24 cellular contexts compared by ENCODE assay signal in the genomic region with DNA sequence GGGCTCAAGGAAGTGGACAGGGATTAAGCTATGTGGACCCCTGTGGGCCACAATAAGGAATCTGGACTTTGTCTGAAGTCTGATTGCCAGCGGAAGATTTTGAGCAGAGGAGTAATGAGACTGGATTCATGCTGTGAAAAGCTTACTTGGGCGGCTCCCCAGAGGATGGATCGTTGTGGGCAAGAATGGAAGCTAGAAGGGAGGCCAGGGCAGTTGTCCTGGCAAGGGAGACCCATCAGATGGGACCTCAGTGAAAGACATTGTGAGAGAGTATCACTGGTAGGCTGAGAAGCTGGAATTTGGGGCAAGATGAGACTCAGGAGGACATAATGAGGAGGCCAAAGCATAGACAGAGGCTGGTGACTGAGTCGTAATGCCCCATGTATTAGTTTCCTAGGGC. TPM values are rescaled to one million over a fixed set of nuclear protein-coding genes. Genes with fewer than 3 reads are reported as not detected.
DNase-seq lines count a peak whose midpoint lies in the region; ATAC-seq, FAIRE-seq and TF ChIP-seq lines count a peak whose summit lies in the region.
"Had no signal": no experiment of that assay in that cellular context is flagged by ENCODE, and none has a peak within 500 bp of the region (broad histone marks: within the 10 kb centered on the region; RNA-seq: fewer than 3 reads in every experiment).

No MANE protein-coding gene starts in this region.

- H3K9me3 ChIP-seq in A549 (no peaks in the 10 kb centered on the region), Panc1 (ENCODE audit: control insufficient read depth, insufficient read depth, low read depth, low read length) (no peaks in the 10 kb centered on the region), mesenchymal stem cell (ENCODE audit: control insufficient read depth, low read length) (no peaks in the 10 kb centered on the region)
- H3K9me3 ChIP-seq: BE2C, BLaER1 had no signal

- POLR2A ChIA-PET in A549 (lab: Yijun Ruan, JAX), result interaction anchor here (1.0 to 3.2 kb wide), 2 partner anchors 34 to 65 kb away, joined by 3 to 14 read pairs; a partner anchor contains a TSS
- POLR2A ChIA-PET in Panc1 (lab: Charles Lee), result no interaction called here

- no TSS peak for BruUV-seq in Panc1 (replicated peaks; lab: Mats Ljungman, UMichigan)

- H3K4ac ChIP-seq in mesenchymal stem cell (ENCODE audit: low read depth in 1 of 2, low read length in 2 of 2), result no peak overlapping the region

- no peak overlapping the region for H2AK5ac ChIP-seq in mesenchymal stem cell (ENCODE audit: low read length, severe bottlenecking)

- H3K27ac ChIP-seq in A549, result peak overlapping the region in 1 of 2 experiments; percentile 41; a peak in 2 of 6 replicates
- peak overlapping the region; percentile 8; the same call in 1 of the 2 replicates for H3K27ac ChIP-seq in Panc1 (ENCODE audit: low read length)
- no peak overlapping the region for H3K27ac ChIP-seq in mesenchymal stem cell (ENCODE audit: low read length, poor library complexity, severe bottlenecking)
- H3K27ac ChIP-seq: BLaER1 had no signal

- 95% methylated on average over 4 of the region's 4 CpGs for WGBS in A549 (ENCODE audit: missing lambda C conversion rate)
- WGBS in mesenchymal stem cell, result 97% methylated on average over 4 of the region's 4 CpGs

- no peak overlapping the region for H2BK5ac ChIP-seq in mesenchymal stem cell (ENCODE audit: low read depth, low read length, poor library complexity, severe bottlenecking)

- H3K79me1 ChIP-seq in mesenchymal stem cell (replicated peaks; ENCODE audit: low read length, poor library complexity, severe bottlenecking), result no peaks in the 10 kb centered on the region

- peak overlapping the region; percentile 31 for H4K91ac ChIP-seq in mesenchymal stem cell (ENCODE audit: low read length)

- H3K18ac ChIP-seq in mesenchymal stem cell (ENCODE audit: low read depth in 1 of 2, low read length in 2 of 2), result no peak overlapping the region

- H3K4me3 ChIP-seq in A549 (no peak overlapping the region), Panc1 (ENCODE audit: low read depth in 2 of 2, low read length in 2 of 2) (no peak overlapping the region), mesenchymal stem cell (ENCODE audit: insufficient read depth in 1 of 2, low read depth in 1 of 2, low read length in 2 of 2) (no peak overlapping the region)
- H3K4me3 ChIP-seq: BLaER1, GM12878 had no signal

- no peak overlapping the region for H2AFZ ChIP-seq in mesenchymal stem cell (ENCODE audit: low read depth, low read length)

- H2BK12ac ChIP-seq in mesenchymal stem cell (ENCODE audit: low read length in 2 of 2), result no peak overlapping the region

- no peak for FAIRE-seq in A549 (lab: Jason Lieb, UNC)
- FAIRE-seq: A204.1, GM12878, GM12892, GM18507 had no signal

- H3K4me1 ChIP-seq in A549, result peaks cover 9% of the 10 kb centered on the region; the same call in 2 of the 3 replicates
- no peaks in the 10 kb centered on the region for H3K4me1 ChIP-seq in Panc1 (ENCODE audit: control insufficient read depth, insufficient read depth, low read length)
- H3K4me1 ChIP-seq in mesenchymal stem cell (ENCODE audit: control insufficient read depth, insufficient read depth, low read depth, low read length), result no peaks in the 10 kb centered on the region
- H3K4me1 ChIP-seq: BE2C had no signal

- TF ChIP-seq RAD21 in A549 (conservative IDR thresholded peaks at IDR 0.05 in 1 of 2, IDR thresholded peaks at IDR 0.05 in 1 of 2), result no peak

- intact Hi-C loops in Panc1 (cut with micrococcal nuclease; ENCODE audit: unreplicated experiment), result no loop called here

- H3K36me3 ChIP-seq in Panc1 (ENCODE audit: control insufficient read depth, insufficient read depth, low read length), result no peaks in the 10 kb centered on the region
- H3K36me3 ChIP-seq in mesenchymal stem cell (ENCODE audit: control insufficient read depth in 1 of 2, insufficient read depth in 2 of 2, low read depth in 1 of 2, low read length in 2 of 2), result peaks cover 0 to 12% of the 10 kb centered on the region in 2 experiments
- H3K36me3 ChIP-seq: BE2C, BLaER1 had no signal

- H3K9ac ChIP-seq in mesenchymal stem cell (ENCODE audit: low read length), result no peak overlapping the region
- H3K9ac ChIP-seq: BLaER1 had no signal

- CTCF ChIA-PET in A549 (lab: Yijun Ruan, JAX) (interaction anchor here (1.0 to 1.7 kb wide), 7 partner anchors 10 to 87 kb away, joined by 3 to 6 read pairs (median 5); a partner anchor contains a TSS), Panc1 (lab: Charles Lee) (no interaction called here)

- no peak overlapping the region for H4K8ac ChIP-seq in mesenchymal stem cell (ENCODE audit: low read length)

- TF ChIP-seq POLR2A in A549 (IDR thresholded peaks at IDR 0.05; ENCODE audit: low read length), result no peak

- H3K27me3 ChIP-seq in Panc1 (ENCODE audit: control insufficient read depth, insufficient read depth, low read length) (no peaks in the 10 kb centered on the region), mesenchymal stem cell (ENCODE audit: control insufficient read depth in 1 of 2, insufficient read depth in 1 of 2, low read length in 2 of 2) (no peaks in the 10 kb centered on the region)
- H3K27me3 ChIP-seq: BE2C, BLaER1 had no signal

- no peak overlapping the region for H3K23ac ChIP-seq in mesenchymal stem cell (ENCODE audit: low read length in 2 of 2)

- TF ChIP-seq CTCF in A549 (IDR thresholded peaks at IDR 0.05), result no peak
- no peak for TF ChIP-seq CTCF in Panc1 (IDR thresholded peaks at IDR 0.05)

- DNase-seq in A549 (ENCODE audit: low read depth in 1 of 2, low spot score in 1 of 2) (no peak), Panc1 (ENCODE audit: low read depth, low spot score) (no peak), left lobe of liver (ENCODE audit: low spot score) (no peak), mesenchymal stem cell (no peak), NCI-H226 (no peak), anterior cingulate cortex (lab: John Stamatoyannopoulos, UW) (no peak), CD1c-positive myeloid dendritic cell (ENCODE audit: extremely low spot score) (no peak)
- DNase-seq: 8988T; BE2C; C1 segment of cervical spinal cord; CD4-positive, alpha-beta T cell; CD8-positive, alpha-beta T cell; DMS 273 treated with DMSO at 0.1 percent for 48 hours; DMS153; DMS53; DMS79; DND-41; EL; GDM1 had no signal

- H2BK15ac ChIP-seq in mesenchymal stem cell (ENCODE audit: low read depth, poor library complexity, severe bottlenecking), result no peak overlapping the region

- in situ Hi-C loops in Panc1 (cut with HindIII; ENCODE audit: low pct_unique_long_range_greater_than_20kb, low sequenced_read_pairs), result no loop called here

- no peak overlapping the region for H3K14ac ChIP-seq in mesenchymal stem cell (ENCODE audit: low read length in 2 of 2)

- no peak for TF ChIP-seq EP300 in A549 (IDR thresholded peaks at IDR 0.05)

- ATAC-seq in A549 (no peak; a peak in 3 of 6 replicates), Panc1 (no peak), left lobe of liver (peak; percentile 9)
- ATAC-seq: CD8-positive, alpha-beta T cell; GM12878 had no signal

- H3K4me2 ChIP-seq in A549 (no peak overlapping the region), mesenchymal stem cell (ENCODE audit: low read length, poor library complexity, severe bottlenecking) (no peak overlapping the region)
- H3K4me2 ChIP-seq: BLaER1 had no signal

- H2BK120ac ChIP-seq in mesenchymal stem cell (ENCODE audit: low read depth, low read length), result no peak overlapping the region

TF ChIP-seq in A549, 52 proteins besides CTCF, POLR2A, EP300 and RAD21:
- peak; percentile 56; the same call in 1 of the 2 replicates for TF ChIP-seq POLR2AphosphoS2 (conservative IDR thresholded peaks at IDR 0.05; ENCODE audit: low read length)
- TF ChIP-seq, protein P1, sequence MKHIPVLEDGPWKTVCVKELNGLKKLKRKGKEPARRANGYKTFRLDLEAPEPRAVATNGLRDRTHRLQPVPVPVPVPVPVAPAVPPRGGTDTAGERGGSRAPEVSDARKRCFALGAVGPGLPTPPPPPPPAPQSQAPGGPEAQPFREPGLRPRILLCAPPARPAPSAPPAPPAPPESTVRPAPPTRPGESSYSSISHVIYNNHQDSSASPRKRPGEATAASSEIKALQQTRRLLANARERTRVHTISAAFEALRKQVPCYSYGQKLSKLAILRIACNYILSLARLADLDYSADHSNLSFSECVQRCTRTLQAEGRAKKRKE (CRISPR knock-in tag; IDR thresholded peaks at IDR 0.05; ENCODE audit: low read depth), result no peak

RNA-seq across cellular contexts. Expression of a gene that starts 15.6 kb away (rescaled TPM):
- polyA plus RNA-seq in A549 (2011; rRNA removed), result 369 and 431 TPM in 2 replicates
- 170 and 173 TPM in 2 replicates for polyA plus RNA-seq in A549 (2012; cell fraction: cytosol; rRNA removed)
- 487 and 726 TPM in 2 replicates for polyA plus RNA-seq in A549 (2012; cell fraction: nucleus; rRNA removed)
- 164 to 192 TPM (median 173 TPM) in 3 replicates for polyA plus RNA-seq in A549 (2017; fragmentation: RNase III; extraction: RNeasy Plus Mini Kit Qiagen cat#74134 plus additional on column Dnase treatment)
- polyA minus RNA-seq in A549 (2011; rRNA and poly(A)+ RNA removed), result 358 and 400 TPM in 2 replicates
- 6.5 TPM for total RNA-seq in Panc1 (2021; ENCODE audit: unreplicated experiment)
- polyA plus RNA-seq in Panc1 (2012; ENCODE audit: insufficient read length), result 1.1 TPM
- 254 TPM for total RNA-seq in left lobe of liver
- polyA plus RNA-seq in mesenchymal stem cell (2013, experiment 1 of 2), result 0.58 TPM
- polyA plus RNA-seq in mesenchymal stem cell (2013, experiment 2 of 2), result 0.42 TPM

Comparison
In these comparisons a context has a peak if more than half of its experiments do, and no peak if none do; other contexts are left out.
1. RNA of a gene that starts 15.6 kb away (total RNA-seq): 254 TPM in left lobe of liver (single experiment); 6.5 TPM in Panc1 (single experiment); every median in the first group is over 10 times any median in the second.